Comparison of ENCODE assay signal across 8 cellular contexts in genomic region chr9:130010151-130010988, GRCh38. TPM values are rescaled to one million over a fixed set of nuclear protein-coding genes. Genes with fewer than 3 reads are reported as not detected.
DNase-seq lines count a peak whose midpoint lies in the region; ATAC-seq and TF ChIP-seq lines count a peak whose summit lies in the region.

No MANE protein-coding gene starts in this region.

- ATAC-seq in HG02588 (IDR thresholded peaks at IDR 0.05; ENCODE audit: unreplicated experiment): peak; percentile 36

- H3K9me3 Mint-ChIP-seq in CD8-positive, alpha-beta memory T cell: no peaks in the 10 kb centered on the region
- H3K9me3 Mint-ChIP-seq in activated CD4-positive, alpha-beta T cell treated with anti-CD3 and anti-CD28 coated beads, Interleukin-2, amount 10 ng/mL, durations not matched to agents 24 days and 14 days: peaks cover 5% of the 10 kb centered on the region

- H3K27ac ChIP-seq in CD8-positive, alpha-beta memory T cell (ENCODE audit: low read depth, low read length): peak overlapping the region; percentile 48
- H3K27ac ChIP-seq in ovary (no peak overlapping the region), uterus (peak overlapping the region in 1 of 2 donors; percentile 17)

- 91 to 96% (median 96%) methylated on average over 5 of the region's 5 CpGs for WGBS in ovary, 3 donors

- peak overlapping the region; percentile 11 to 56 (median 29) for H3K4me3 Mint-ChIP-seq in CD8-positive, alpha-beta memory T cell
- peak overlapping the region; percentile 66 for H3K4me3 Mint-ChIP-seq in activated CD4-positive, alpha-beta T cell treated with anti-CD3 and anti-CD28 coated beads, Interleukin-2, amount 10 ng/mL, durations not matched to agents 24 days and 14 days

- no peaks in the 10 kb centered on the region for H3K9me3 ChIP-seq in CD8-positive, alpha-beta memory T cell (ENCODE audit: low read length)
- H3K9me3 ChIP-seq in ovary: no peaks in the 10 kb centered on the region
- no peaks in the 10 kb centered on the region for H3K9me3 ChIP-seq in uterus

- CTCF ChIA-PET in CD8-positive, alpha-beta memory T cell (lab: Charles Lee): interaction anchor here (0.6 kb wide), 1 partner anchor 46 kb away, joined by 3 read pairs; no protein-coding TSS in a partner anchor

- TF ChIP-seq CTCF in ovary (IDR thresholded peaks at IDR 0.05) (no peak), uterus (IDR thresholded peaks at IDR 0.05) (no peak)

- TF ChIP-seq POLR2A in ovary (IDR thresholded peaks at IDR 0.05) (no peak), uterus (IDR thresholded peaks at IDR 0.05) (no peak)

- no peaks in the 10 kb centered on the region for H3K27me3 ChIP-seq in CD8-positive, alpha-beta memory T cell (ENCODE audit: insufficient read depth, low read length, poor library complexity, severe bottlenecking)
- no peaks in the 10 kb centered on the region for H3K27me3 ChIP-seq in ovary
- H3K27me3 ChIP-seq in uterus: no peaks in the 10 kb centered on the region

- H3K4me1 Mint-ChIP-seq in CD8-positive, alpha-beta memory T cell: peaks cover 73 to 92% (median 92%) of the 10 kb centered on the region in 3 donors
- peaks cover 59% of the 10 kb centered on the region for H3K4me1 Mint-ChIP-seq in activated CD4-positive, alpha-beta T cell treated with anti-CD3 and anti-CD28 coated beads, Interleukin-2, amount 10 ng/mL, durations not matched to agents 24 days and 14 days

- H3K27me3 Mint-ChIP-seq in CD8-positive, alpha-beta memory T cell: no peaks in the 10 kb centered on the region
- H3K27me3 Mint-ChIP-seq in activated CD4-positive, alpha-beta T cell treated with anti-CD3 and anti-CD28 coated beads, Interleukin-2, amount 10 ng/mL, durations not matched to agents 24 days and 14 days: no peaks in the 10 kb centered on the region

- no peaks in the 10 kb centered on the region for H3K36me3 ChIP-seq in CD8-positive, alpha-beta memory T cell (ENCODE audit: insufficient read depth, low read length)
- H3K36me3 ChIP-seq in ovary: no peaks in the 10 kb centered on the region
- no peaks in the 10 kb centered on the region for H3K36me3 ChIP-seq in uterus

- peaks cover 63% of the 10 kb centered on the region for H3K4me1 ChIP-seq in CD8-positive, alpha-beta memory T cell (ENCODE audit: insufficient read depth, low read length)
- H3K4me1 ChIP-seq in ovary (ENCODE audit: insufficient read depth) (no peaks in the 10 kb centered on the region), uterus (peaks cover 0 to 3% of the 10 kb centered on the region in 2 donors)

- peaks cover 0 to 26% (median 3%) of the 10 kb centered on the region in 3 donors for H3K36me3 Mint-ChIP-seq in CD8-positive, alpha-beta memory T cell
- H3K36me3 Mint-ChIP-seq in activated CD4-positive, alpha-beta T cell treated with anti-CD3 and anti-CD28 coated beads, Interleukin-2, amount 10 ng/mL, durations not matched to agents 24 days and 14 days (ENCODE audit: low read depth): peaks cover 57% of the 10 kb centered on the region

- intact Hi-C loops in activated CD4-positive, alpha-beta T cell treated with anti-CD3 and anti-CD28 coated beads, Interleukin-2, amount 10 ng/mL, durations not matched to agents 24 days and 14 days (cut with micrococcal nuclease): loop anchor here (1.0 to 2.0 kb wide), 2 partner anchors 16 to 18 kb away; no protein-coding TSS in a partner anchor
- intact Hi-C loops in ovary (cut with DNase I) (no loop called here), uterus (cut with DNase I; ENCODE audit: low total_unique reads) (no loop called here)

- peak; percentile 28 to 70 (median 55) for DNase-seq in CD8-positive, alpha-beta memory T cell
- peak; percentile 79 for DNase-seq in activated CD4-positive, alpha-beta T cell treated with anti-CD3 and anti-CD28 coated beads, Interleukin-2, amount 10 ng/mL, durations not matched to agents 24 days and 14 days
- peak; percentile 26 for DNase-seq in kidney glomerular epithelial cell (lab: John Stamatoyannopoulos, UW)
- no peak for DNase-seq in SHP77 (lab: John Stamatoyannopoulos, UW)
- no peak for DNase-seq in HUDEP-2 (lab: John Stamatoyannopoulos, UW; ENCODE audit: unreplicated experiment in 76 of 76)
- no peak for DNase-seq in ovary
- DNase-seq in uterus: no peak

- H3K27ac Mint-ChIP-seq in CD8-positive, alpha-beta memory T cell: peak overlapping the region; percentile 92 to 99 (median 96)
- H3K27ac Mint-ChIP-seq in activated CD4-positive, alpha-beta T cell treated with anti-CD3 and anti-CD28 coated beads, Interleukin-2, amount 10 ng/mL, durations not matched to agents 24 days and 14 days: peak overlapping the region; percentile 93

- no peak overlapping the region for H3K4me3 ChIP-seq in CD8-positive, alpha-beta memory T cell (ENCODE audit: low read length)
- H3K4me3 ChIP-seq in ovary (no peak overlapping the region), uterus (no peak overlapping the region)

- POLR2A ChIA-PET in CD8-positive, alpha-beta memory T cell (lab: Charles Lee): interaction anchor here (0.7 to 1.2 kb wide), 5 partner anchors 28 to 93 kb away, joined by 3 to 7 read pairs (median 3); partner anchors contain the start of gene FNBP1

- TF ChIP-seq EP300 in ovary (IDR thresholded peaks at IDR 0.05): no peak

RNA-seq across cellular contexts. Expression of gene FNBP1, which starts 32.6 kb away (rescaled TPM):
- total RNA-seq in CD8-positive, alpha-beta memory T cell: 100 to 1,000 TPM; 226 to 230 TPM
- 176 TPM for polyA plus RNA-seq in CD8-positive, alpha-beta memory T cell
- total RNA-seq in activated CD4-positive, alpha-beta T cell treated with anti-CD3 and anti-CD28 coated beads, Interleukin-2, amount 10 ng/mL, durations not matched to agents 24 days and 14 days: 245 TPM in 2 replicates
- total RNA-seq in ovary (10 to 100 TPM; 22.4 to 57.8 (median 49.0) TPM), uterus (100 to 1,000 TPM in 1 of 4 donors, 10 to 100 TPM in 3; 18.5 to 102 (median 77.2) TPM)
- 10 to 100 TPM; 18.0 to 61.5 TPM for polyA plus RNA-seq in ovary

RNA-seq across cellular contexts. Expression of gene GPR107, which starts 43.3 kb away (rescaled TPM):
- 10 to 100 TPM; 21.3 to 21.4 TPM for total RNA-seq in CD8-positive, alpha-beta memory T cell
- polyA plus RNA-seq in CD8-positive, alpha-beta memory T cell: 4.2 TPM
- 19.2 and 23.6 TPM in 2 replicates for total RNA-seq in activated CD4-positive, alpha-beta T cell treated with anti-CD3 and anti-CD28 coated beads, Interleukin-2, amount 10 ng/mL, durations not matched to agents 24 days and 14 days
- total RNA-seq in ovary (10 to 100 TPM; 11.6 to 34.4 (median 28.3) TPM), uterus (10 to 100 TPM; 10.8 to 41.5 (median 26.7) TPM)
- polyA plus RNA-seq in ovary: 10 to 100 TPM; 16.3 to 44.0 TPM

Comparison
In these comparisons a context has a peak if more than half of its experiments do, and no peak if none do; other contexts are left out.
1. DNase-seq: peak in CD8-positive, alpha-beta memory T cell (5 of 5), activated CD4-positive, alpha-beta T cell treated with anti-CD3 and anti-CD28 coated beads, Interleukin-2, amount 10 ng/mL, durations not matched to agents 24 days and 14 days (single experiment) and kidney glomerular epithelial cell (single experiment); none in SHP77 (0 of 2), HUDEP-2 (0 of 76), ovary (0 of 5) and uterus (0 of 2).